In the genomic region with DNA sequence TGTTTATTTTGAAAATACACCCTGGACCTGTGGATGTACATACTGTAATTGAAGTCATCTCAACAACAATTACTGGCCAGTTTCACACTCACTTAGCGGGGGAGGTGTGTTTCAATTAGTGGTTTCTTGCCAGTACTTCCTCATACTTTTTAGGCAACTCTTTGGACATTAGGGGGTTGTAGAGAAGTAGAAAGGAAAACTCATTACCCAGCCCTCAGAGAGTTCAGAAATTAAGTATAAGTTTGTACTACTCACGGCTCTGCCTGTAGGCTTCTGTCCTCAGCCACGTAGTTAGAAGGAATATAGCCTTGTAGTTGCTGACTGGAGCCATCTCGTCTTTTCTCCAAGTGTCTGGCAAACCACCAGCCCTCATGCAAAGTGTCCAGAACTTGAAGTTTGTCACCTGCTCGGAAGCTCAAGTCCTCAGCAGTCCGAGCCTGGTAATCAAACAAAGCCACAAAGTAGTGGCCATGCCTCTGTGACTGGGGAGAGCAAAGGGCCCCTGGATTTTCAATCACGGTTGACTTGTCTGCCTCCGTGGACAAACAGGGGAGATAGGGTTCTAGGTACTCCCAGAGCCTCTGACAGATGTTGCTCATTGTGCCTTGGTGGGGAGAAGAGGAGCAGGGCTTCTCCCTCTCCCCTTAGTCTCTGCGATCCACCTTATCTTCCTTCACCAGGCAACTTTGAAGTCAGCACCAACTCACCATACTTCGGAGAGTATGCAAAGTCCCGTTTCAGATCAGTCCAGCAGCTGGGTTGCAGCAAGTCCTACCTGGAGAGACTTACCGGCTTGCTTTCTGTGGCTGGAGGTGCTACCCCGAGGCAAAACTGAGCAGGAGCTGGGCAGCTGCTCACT, we compare ENCODE assay signal across 8 cellular contexts. TPM values are rescaled to one million over a fixed set of nuclear protein-coding genes. Genes with fewer than 3 reads are reported as not detected.
A peak's percentile ranks its signal among the peaks of the same experiment; 100 is the strongest.
DNase-seq lines count a peak whose midpoint lies in the region; ATAC-seq, FAIRE-seq and TF ChIP-seq lines count a peak whose summit lies in the region.

No MANE protein-coding gene starts in this region.

- no peak overlapping the region for H3K4me3 Mint-ChIP-seq in WTC11

- H3K4me1 ChIP-seq in Panc1 (ENCODE audit: control insufficient read depth, insufficient read depth, low read length) (peaks cover 5% of the 10 kb centered on the region; the same call in 1 of the 2 replicates), urinary bladder (ENCODE audit: insufficient read depth) (no peaks in the 10 kb centered on the region)

- ATAC-seq in GM18520 (IDR thresholded peaks at IDR 0.05; ENCODE audit: unreplicated experiment): peak; percentile 84
- peak; percentile 64 for ATAC-seq in HG02884 (IDR thresholded peaks at IDR 0.05; ENCODE audit: unreplicated experiment)
- peak; percentile 73 for ATAC-seq in Panc1
- ATAC-seq in stimulated activated naive CD8-positive, alpha-beta T cell treated with anti-CD3 and anti-CD28 coated beads, Interleukin-15, Interleukin-2, amounts not matched to agents 100 U/mL and 50 U/mL, for 24 hours: no peak
- ATAC-seq in WTC11: no peak

- no peaks in the 10 kb centered on the region; the same call in 1 of the 2 replicates for H3K27me3 Mint-ChIP-seq in WTC11 (ENCODE audit: low read depth)

- BruUV-seq in Panc1 (replicated peaks; lab: Mats Ljungman, UMichigan): TSS peak; percentile 52

- no peaks in the 10 kb centered on the region for H3K9me3 Mint-ChIP-seq in WTC11

- H3K27ac ChIP-seq in Panc1 (ENCODE audit: low read length) (peak overlapping the region; percentile 49), urinary bladder (ENCODE audit: low read depth) (peak overlapping the region; percentile 44)

- CTCF ChIA-PET in Panc1 (lab: Charles Lee): interaction anchor here (1.0 to 1.4 kb wide), 3 partner anchors 40 to 49 kb away, joined by 3 to 6 read pairs (median 5); partner anchors contain the start of gene NT5DC1
- CTCF ChIA-PET in WTC11 (lab: Charles Lee): interaction anchor here (0.7 to 1.2 kb wide), 4 partner anchors 10 to 158 kb away, joined by 3 to 6 read pairs (median 4); no protein-coding TSS in a partner anchor

- H3K27me3 ChIP-seq in Panc1 (ENCODE audit: control insufficient read depth, insufficient read depth, low read length): peaks cover 3% of the 10 kb centered on the region; the same call in 1 of the 2 replicates

- H3K9me3 ChIP-seq in Panc1 (ENCODE audit: control insufficient read depth, insufficient read depth, low read depth, low read length): no peaks in the 10 kb centered on the region

- peak; percentile 83 for FAIRE-seq in islet of Langerhans (lab: Jason Lieb, UNC)

- no peak overlapping the region for H3K27ac Mint-ChIP-seq in WTC11

- DNase-seq in Panc1 (ENCODE audit: low read depth, low spot score) (no peak), WTC11 (ENCODE audit: low spot score) (no peak)
- no peak for DNase-seq in stimulated activated naive CD8-positive, alpha-beta T cell treated with anti-CD3 and anti-CD28 coated beads, Interleukin-15, Interleukin-2, amounts not matched to agents 100 U/mL and 50 U/mL, for 24 hours
- DNase-seq in activated CD4-positive, alpha-beta T cell treated with anti-CD3 and anti-CD28 coated beads for 4 hours: no peak

- intact Hi-C loops in Panc1 (cut with micrococcal nuclease; ENCODE audit: unreplicated experiment): no loop called here

- H3K4me3 ChIP-seq in Panc1 (ENCODE audit: low read depth in 2 of 2, low read length in 2 of 2) (peak overlapping the region; percentile 24 to 71), urinary bladder (ENCODE audit: low read depth, low read length) (peak overlapping the region; percentile 47)

- POLR2A ChIA-PET in Panc1 (lab: Charles Lee): interaction anchor here (1.1 kb wide), 1 partner anchor 40 kb away, joined by 4 read pairs; the partner anchor contains the start of gene NT5DC1
- POLR2A ChIA-PET in WTC11 (lab: Charles Lee): no interaction called here

- H3K36me3 ChIP-seq in Panc1 (ENCODE audit: control insufficient read depth, insufficient read depth, low read length) (no peaks in the 10 kb centered on the region), urinary bladder (ENCODE audit: insufficient read depth) (no peaks in the 10 kb centered on the region)

- H3K36me3 Mint-ChIP-seq in WTC11: no peaks in the 10 kb centered on the region

- peaks cover 18% of the 10 kb centered on the region for H3K4me1 Mint-ChIP-seq in WTC11

- 63% methylated on average over 13 of the region's 13 CpGs for WGBS in urinary bladder

- in situ Hi-C loops in Panc1 (cut with HindIII; ENCODE audit: low pct_unique_long_range_greater_than_20kb, low sequenced_read_pairs): no loop called here

- TF ChIP-seq CTCF in Panc1 (IDR thresholded peaks at IDR 0.05) (no peak), WTC11 (IDR thresholded peaks at IDR 0.05) (no peak)

TF ChIP-seq in WTC11, 78 proteins besides CTCF, POLR2A, EP300 and RAD21:
- no peak for TF ChIP-seq TEAD1 (CRISPR knock-in tag; IDR thresholded peaks at IDR 0.05)
- no peak for TF ChIP-seq GRHL2 (CRISPR knock-in tag; IDR thresholded peaks at IDR 0.05; ENCODE audit: insufficient replicate concordance, severe bottlenecking)
- TF ChIP-seq, protein P1, sequence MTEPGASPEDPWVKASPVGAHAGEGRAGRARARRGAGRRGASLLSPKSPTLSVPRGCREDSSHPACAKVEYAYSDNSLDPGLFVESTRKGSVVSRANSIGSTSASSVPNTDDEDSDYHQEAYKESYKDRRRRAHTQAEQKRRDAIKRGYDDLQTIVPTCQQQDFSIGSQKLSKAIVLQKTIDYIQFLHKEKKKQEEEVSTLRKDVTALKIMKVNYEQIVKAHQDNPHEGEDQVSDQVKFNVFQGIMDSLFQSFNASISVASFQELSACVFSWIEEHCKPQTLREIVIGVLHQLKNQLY (CRISPR knock-in tag; IDR thresholded peaks at IDR 0.05): no peak
- no peak for TF ChIP-seq ZBTB21 (CRISPR knock-in tag; IDR thresholded peaks at IDR 0.05; ENCODE audit: borderline replicate concordance)

RNA-seq across cellular contexts. Expression of gene FRK, which starts 0.7 kb away (rescaled TPM):
- total RNA-seq in Panc1 (2021; ENCODE audit: unreplicated experiment): 2.5 TPM
- polyA plus RNA-seq in Panc1 (2012; ENCODE audit: insufficient read length): 0.16 TPM
- 7.3 TPM for total RNA-seq in urinary bladder
- 0.70 TPM for polyA plus RNA-seq in urinary bladder
- total RNA-seq in WTC11 (2021): 0.13 to 0.18 TPM (median 0.16 TPM) in 3 replicates

RNA-seq across cellular contexts. Expression of gene NT5DC1, which starts 40.7 kb away (rescaled TPM):
- total RNA-seq in Panc1 (2021; ENCODE audit: unreplicated experiment): 79.1 TPM
- 66.4 TPM for polyA plus RNA-seq in Panc1 (2012; ENCODE audit: insufficient read length)
- 14.3 TPM for total RNA-seq in urinary bladder
- polyA plus RNA-seq in urinary bladder: 22.5 TPM
- total RNA-seq in WTC11 (2021): 67.1 to 70.1 TPM (median 67.9 TPM) in 3 replicates

Comparison
In these comparisons a context has a peak if more than half of its experiments do, and no peak if none do; other contexts are left out.
1. ATAC-seq: peak in GM18520 (single experiment), HG02884 (single experiment) and Panc1 (single experiment); none in stimulated activated naive CD8-positive, alpha-beta T cell treated with anti-CD3 and anti-CD28 coated beads, Interleukin-15, Interleukin-2, amounts not matched to agents 100 U/mL and 50 U/mL, for 24 hours (single experiment) and WTC11 (single experiment).